Comparison of ENCODE assay signal across 36 cellular contexts in genomic region chr4:102722740-102723139, GRCh38.
"Had no signal": no experiment of that assay in that cellular context is flagged by ENCODE, and none has a peak within 500 bp of the region (broad histone marks: within the 10 kb centered on the region; RNA-seq: fewer than 3 reads in every experiment).

No MANE protein-coding gene starts in this region.

- H3K27ac ChIP-seq: breast epithelium, KMS-11, Peyer's patch, SJSA1 had no signal

- H3K27me3 Mint-ChIP-seq: activated CD4-positive, alpha-beta memory T cell treated with anti-CD3 and anti-CD28 coated beads, Interleukin-2, amount 10 ng/mL, durations not matched to agents 7 days and 5 days; activated CD4-positive, alpha-beta T cell treated with anti-CD3 and anti-CD28 coated beads for 36 hours; activated CD8-positive, alpha-beta memory T cell treated with anti-CD3 and anti-CD28 coated beads, Interleukin-2, amount 10 ng/mL, durations not matched to agents 7 days and 5 days; activated naive CD4-positive, alpha-beta T cell treated with anti-CD3 and anti-CD28 coated beads, Interleukin-2, amount 10 ng/mL, durations not matched to agents 7 days and 5 days; activated naive CD8-positive, alpha-beta T cell; activated naive CD8-positive, alpha-beta T cell treated with anti-CD3 and anti-CD28 coated beads, Interleukin-2, amount 50 U/mL, for 24 hours; T-cell had no signal

- H3K9ac ChIP-seq: KMS-11 had no signal

- H3K9me3 Mint-ChIP-seq: activated naive CD4-positive, alpha-beta T cell treated with anti-CD3 and anti-CD28 coated beads, Interleukin-2, amount 10 ng/mL, durations not matched to agents 7 days and 5 days; activated naive CD8-positive, alpha-beta T cell treated with anti-CD3 and anti-CD28 coated beads, Interleukin-2, amount 50 U/mL, for 24 hours; T-cell had no signal

- H3K9me3 ChIP-seq: breast epithelium, Peyer's patch had no signal

- H3K27ac Mint-ChIP-seq: activated CD4-positive, alpha-beta memory T cell treated with anti-CD3 and anti-CD28 coated beads, Interleukin-2, amount 10 ng/mL, durations not matched to agents 7 days and 5 days; activated CD4-positive, alpha-beta T cell treated with anti-CD3 and anti-CD28 coated beads for 36 hours; activated CD8-positive, alpha-beta memory T cell treated with anti-CD3 and anti-CD28 coated beads, Interleukin-2, amount 10 ng/mL, durations not matched to agents 7 days and 5 days; activated naive CD4-positive, alpha-beta T cell treated with anti-CD3 and anti-CD28 coated beads, Interleukin-2, amount 10 ng/mL, durations not matched to agents 7 days and 5 days; activated naive CD8-positive, alpha-beta T cell; activated naive CD8-positive, alpha-beta T cell treated with anti-CD3 and anti-CD28 coated beads, Interleukin-2, amount 50 U/mL, for 24 hours; T-cell had no signal

- H3K4me1 Mint-ChIP-seq: activated naive CD4-positive, alpha-beta T cell treated with anti-CD3 and anti-CD28 coated beads, Interleukin-2, amount 10 ng/mL, durations not matched to agents 7 days and 5 days; T-cell had no signal

- H3K4me3 ChIP-seq: breast epithelium, Peyer's patch, SJSA1 had no signal

- H3K27me3 ChIP-seq: breast epithelium, Peyer's patch, SJSA1 had no signal

- H3K4me1 ChIP-seq: breast epithelium, Peyer's patch had no signal

- ATAC-seq: activated CD4-positive, alpha-beta T cell treated with anti-CD3 and anti-CD28 coated beads for 36 hours; activated CD4-positive, CD25-positive, alpha-beta regulatory T cell treated with anti-CD3 and anti-CD28 coated beads, Interleukin-2, amount 50 U/mL, for 24 hours; activated CD8-positive, alpha-beta memory T cell treated with anti-CD3 and anti-CD28 coated beads, Interleukin-2, amount 10 ng/mL, durations not matched to agents 7 days and 5 days; activated naive CD8-positive, alpha-beta T cell treated with anti-CD3 and anti-CD28 coated beads, Interleukin-2, amount 50 U/mL, for 24 hours; PC-3; SK-N-SH treated with all-trans-retinoic acid at 6 μM for 48 hours; T-cell had no signal

- H3K4me2 ChIP-seq: KMS-11 had no signal

- H3K36me3 ChIP-seq: breast epithelium had no signal

- DNase-seq: activated CD4-positive, alpha-beta memory T cell treated with anti-CD3 and anti-CD28 coated beads, Interleukin-2, amount 10 ng/mL, durations not matched to agents 7 days and 5 days; activated CD4-positive, alpha-beta T cell treated with anti-CD3 and anti-CD28 coated beads for 36 hours; activated CD4-positive, alpha-beta T cell treated with anti-CD3 and anti-CD28 coated beads, Interleukin-2, amount 50 U/mL, for 1 hour; activated CD8-positive, alpha-beta memory T cell treated with anti-CD3 and anti-CD28 coated beads for 24 hours; activated CD8-positive, alpha-beta memory T cell treated with anti-CD3 and anti-CD28 coated beads, Interleukin-2, amount 10 ng/mL, durations not matched to agents 7 days and 5 days; activated CD8-positive, alpha-beta memory T cell treated with anti-CD3 and anti-CD28 coated beads, Interleukin-2, amount 50 U/mL, for 48 hours; activated effector memory CD4-positive, alpha-beta T cell treated with Interleukin-2 at 50 U/mL for 16 hours; activated naive CD4-positive, alpha-beta T cell treated with anti-CD3 and anti-CD28 coated beads, Interleukin-2, amount 10 ng/mL, durations not matched to agents 7 days and 5 days; activated naive CD8-positive, alpha-beta T cell treated with anti-CD3 and anti-CD28 coated beads, Interleukin-2, amount 50 U/mL, for 24 hours; activated T-cell treated with anti-CD3 and anti-CD28 coated beads, Interleukin-2, amount 50 U/mL, for 48 hours; anterior cingulate cortex; central memory CD4-positive, alpha-beta T cell; MM.1S; MV-4-11; NCI-H1092; NCI-H146; NCI-H187; NCI-H2029 treated with DMSO at 0.1 percent for 48 hours; NCI-H2107; NCI-H2171; NCI-H510A; NCI-H526; NK-92 treated with Interleukin-12 subunit alpha and Interleukin-12 subunit beta, amount 100 ng/mL, for 24 hours; PC-3; Peyer's patch; RPMI8226; SHP77 treated with DMSO at 0.1 percent for 48 hours; T-cell; T-helper 2 cell; T-helper 9 cell had no signal

- H3K4me3 Mint-ChIP-seq: activated CD4-positive, alpha-beta memory T cell treated with anti-CD3 and anti-CD28 coated beads, Interleukin-2, amount 10 ng/mL, durations not matched to agents 7 days and 5 days; activated CD4-positive, alpha-beta T cell treated with anti-CD3 and anti-CD28 coated beads for 36 hours; activated CD8-positive, alpha-beta memory T cell treated with anti-CD3 and anti-CD28 coated beads, Interleukin-2, amount 10 ng/mL, durations not matched to agents 7 days and 5 days; activated naive CD4-positive, alpha-beta T cell treated with anti-CD3 and anti-CD28 coated beads, Interleukin-2, amount 10 ng/mL, durations not matched to agents 7 days and 5 days; activated naive CD8-positive, alpha-beta T cell; activated naive CD8-positive, alpha-beta T cell treated with anti-CD3 and anti-CD28 coated beads, Interleukin-2, amount 50 U/mL, for 24 hours; T-cell had no signal
